ENCODE assay signal across 8 cellular contexts in the genomic region with DNA sequence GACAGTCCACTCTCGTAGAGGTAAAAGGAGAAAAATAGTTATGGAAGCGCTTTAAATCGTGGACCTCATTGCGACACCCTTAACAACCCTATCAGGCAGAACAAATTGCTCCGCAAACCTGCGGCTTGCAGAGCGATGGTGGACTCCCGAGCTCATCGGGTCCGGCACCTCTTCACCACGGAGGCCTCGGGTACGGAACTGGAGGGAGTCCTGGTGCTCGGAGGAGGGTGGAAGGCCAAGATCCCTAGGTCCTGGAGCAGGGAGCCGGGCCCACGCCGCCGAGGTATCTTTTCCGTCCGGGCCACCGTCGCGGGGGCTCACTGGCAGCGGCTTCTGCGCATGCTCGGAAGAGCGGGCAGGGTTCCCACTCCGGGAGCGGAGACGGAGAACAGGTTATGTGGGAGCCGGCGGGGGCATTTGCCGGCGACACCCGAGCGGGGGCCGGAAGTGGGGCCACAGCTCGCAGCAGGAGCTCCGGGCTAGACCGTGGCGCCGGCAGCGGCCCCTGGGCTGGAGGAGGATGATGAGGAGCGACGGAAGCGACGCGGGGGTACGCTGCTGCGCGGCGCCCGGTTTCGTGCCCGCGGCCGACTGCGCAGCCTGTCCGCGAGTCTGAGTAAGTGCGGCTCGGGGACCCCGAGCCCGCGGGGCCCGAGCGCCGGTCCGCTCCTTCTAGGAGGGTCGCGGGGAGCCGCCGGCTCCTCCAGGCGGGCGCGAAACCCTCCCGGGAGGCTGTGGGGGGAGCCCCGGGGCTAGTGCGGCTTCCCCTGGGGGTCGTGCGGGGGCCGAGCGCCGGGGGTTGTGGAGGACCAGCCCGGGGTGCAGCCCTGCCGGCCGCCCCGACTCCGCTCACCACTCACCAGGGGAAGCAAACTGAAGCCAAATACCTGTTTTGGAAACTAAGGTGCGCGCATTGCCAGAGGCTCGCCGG. TPM values are rescaled to one million over a fixed set of nuclear protein-coding genes. Genes with fewer than 3 reads are reported as not detected.
A peak's percentile ranks its signal among the peaks of the same experiment; 100 is the strongest.
DNase-seq lines count a peak whose midpoint lies in the region; ATAC-seq and TF ChIP-seq lines count a peak whose summit lies in the region.

A gene (plus strand): TSS at position 349 of the 931 bp plus-strand sequence. CDS start 10,827 bp downstream, outside the sequence.

- no peaks in the 10 kb centered on the region for H3K9me3 Mint-ChIP-seq in activated naive CD4-positive, alpha-beta T cell treated with anti-CD3 and anti-CD28 coated beads, Interleukin-2, amount 50 U/mL, for 72 hours
- H3K9me3 Mint-ChIP-seq in glutamatergic neuron (ENCODE audit: unreplicated experiment): peaks cover 12% of the 10 kb centered on the region

- H3K27me3 Mint-ChIP-seq in glutamatergic neuron (ENCODE audit: unreplicated experiment): peaks cover 5% of the 10 kb centered on the region

- peak within 1 kb of the TSS; percentile 98 for H3K9ac ChIP-seq in SK-N-SH

- peak; percentile 94 for DNase-seq in GM10248 (ENCODE audit: extremely low spot score)
- DNase-seq in NB4 (ENCODE audit: low read depth): peak; percentile 96
- DNase-seq in SK-N-SH: peak; percentile 97
- peak; percentile 87 to 89 for DNase-seq in activated naive CD4-positive, alpha-beta T cell treated with anti-CD3 and anti-CD28 coated beads, Interleukin-2, amount 50 U/mL, for 72 hours (ENCODE audit: low spot score in 2 of 2)
- DNase-seq in glutamatergic neuron: peak; percentile 95
- DNase-seq in osteoblast (ENCODE audit: insufficient read length, low spot score, missing footprints): peak; percentile 98
- DNase-seq in testis: peak; percentile 92

- peak within 1 kb of the TSS; percentile 85 for H3K4me2 ChIP-seq in SK-N-SH
- H3K4me2 ChIP-seq in osteoblast (ENCODE audit: insufficient read depth, low read length): peak within 1 kb of the TSS; percentile 88

- peaks cover 10% of the 10 kb centered on the region for H3F3A ChIP-seq in SK-N-SH (replicated peaks; ENCODE audit: insufficient read depth)

- peaks cover 64% of the 10 kb centered on the region for H3K79me2 ChIP-seq in SK-N-SH (ENCODE audit: insufficient read depth)
- H3K79me2 ChIP-seq in osteoblast (ENCODE audit: insufficient read depth, low read length): peaks cover 66% of the 10 kb centered on the region

- CTCF ChIA-PET in GM10248 (lab: Yijun Ruan, JAX): interaction anchor here (1.0 to 1.2 kb wide), 3 partner anchors 8 to 52 kb away, joined by 3 to 4 read pairs (median 3); no protein-coding TSS in a partner anchor
- CTCF ChIA-PET in SK-N-SH (lab: Yijun Ruan, JAX): no interaction called here

- H2AFZ ChIP-seq in SK-N-SH (ENCODE audit: low read depth): peak within 1 kb of the TSS; percentile 93
- H2AFZ ChIP-seq in osteoblast (ENCODE audit: low read length): peak within 1 kb of the TSS; percentile 99

- H3K4me1 Mint-ChIP-seq in glutamatergic neuron (ENCODE audit: low read depth, unreplicated experiment): peaks cover 30% of the 10 kb centered on the region

- H3K4me3 Mint-ChIP-seq in glutamatergic neuron (ENCODE audit: unreplicated experiment): peak within 1 kb of the TSS; percentile 90

- H3K9me2 ChIP-seq in SK-N-SH: no peaks in the 10 kb centered on the region

- H3K9me3 ChIP-seq in SK-N-SH: no peaks in the 10 kb centered on the region
- no peaks in the 10 kb centered on the region for H3K9me3 ChIP-seq in osteoblast (ENCODE audit: low read depth, low read length)
- H3K9me3 ChIP-seq in testis: no peaks in the 10 kb centered on the region

- TF ChIP-seq POLR2A in NB4 (IDR thresholded peaks at IDR 0.05; ENCODE audit: extremely low read depth, insufficient read length) (peak; percentile 76), testis (IDR thresholded peaks at IDR 0.05) (no peak)

- H3K27me3 ChIP-seq in SK-N-SH (ENCODE audit: insufficient read depth): no peaks in the 10 kb centered on the region
- no peaks in the 10 kb centered on the region for H3K27me3 ChIP-seq in osteoblast (ENCODE audit: insufficient read depth, low read length)
- H3K27me3 ChIP-seq in testis: no peaks in the 10 kb centered on the region

- peak; percentile 76 for ATAC-seq in HG02571 (IDR thresholded peaks at IDR 0.05; ENCODE audit: unreplicated experiment)
- peak; percentile 72 to 90 for ATAC-seq in activated naive CD4-positive, alpha-beta T cell treated with anti-CD3 and anti-CD28 coated beads, Interleukin-2, amount 50 U/mL, for 72 hours

- H3K4me1 ChIP-seq in SK-N-SH (ENCODE audit: control insufficient read depth in 1 of 2, insufficient read depth in 2 of 2, low read depth in 1 of 2, low read length in 1 of 2): peaks cover 19 to 29% of the 10 kb centered on the region in 2 experiments; a peak in 3 of 4 replicates
- H3K4me1 ChIP-seq in osteoblast (ENCODE audit: insufficient read depth, low read length): peaks cover 27% of the 10 kb centered on the region
- H3K4me1 ChIP-seq in testis: peaks cover 21% of the 10 kb centered on the region

- under 1% methylated on average over 24 of the region's 93 CpGs for WGBS in SK-N-SH (ENCODE audit: low lambda C conversion rate)
- 0 to 1% methylated on average over 17 to 63 of the region's 93 CpGs for WGBS in testis, 2 donors

- H3K4me3 ChIP-seq in NB4 (ENCODE audit: low read depth, low read length) (peak within 1 kb of the TSS; percentile 91), SK-N-SH (ENCODE audit: low read depth in 2 of 2, low read length in 1 of 2) (peak within 1 kb of the TSS; percentile 92), osteoblast (ENCODE audit: insufficient read depth, low read length) (peak within 1 kb of the TSS; percentile 94), testis (peak within 1 kb of the TSS; percentile 89 to 100)

- intact Hi-C loops in testis (cut with DNase I; ENCODE audit: low total_unique reads): no loop called here

- peak within 1 kb of the TSS; percentile 70 to 96 for H3K27ac ChIP-seq in SK-N-SH (ENCODE audit: low read depth in 2 of 2, low read length in 1 of 2)
- H3K27ac ChIP-seq in osteoblast (ENCODE audit: low read depth, low read length): peak within 1 kb of the TSS; percentile 96
- peak within 1 kb of the TSS; percentile 85 to 87 for H3K27ac ChIP-seq in testis

- no peak for TF ChIP-seq CTCF in GM10248 (IDR thresholded peaks at IDR 0.05; ENCODE audit: control extremely low read depth, extremely low read depth, low read depth, missing control alignments)
- no peak for TF ChIP-seq CTCF in NB4 (IDR thresholded peaks at IDR 0.05; ENCODE audit: low read depth, low read length)
- TF ChIP-seq CTCF in SK-N-SH (IDR thresholded peaks at IDR 0.05): no peak
- TF ChIP-seq CTCF in glutamatergic neuron (IDR thresholded peaks at IDR 0.05; ENCODE audit: partially characterized antibody, unreplicated experiment): no peak
- TF ChIP-seq CTCF in osteoblast (IDR thresholded peaks at IDR 0.05; ENCODE audit: extremely low read depth, low read depth, low read length): no peak
- no peak for TF ChIP-seq CTCF in testis (IDR thresholded peaks at IDR 0.05)

- TF ChIP-seq EP300 in SK-N-SH (IDR thresholded peaks at IDR 0.05; ENCODE audit: borderline replicate concordance in 1 of 2, low read depth in 1 of 2, low read length in 1 of 2): peak in 1 of 2 experiments; percentile 47; a peak in 1 of 4 replicates

- H3K36me3 ChIP-seq in SK-N-SH (replicated peaks in 1 of 2; ENCODE audit: control insufficient read depth in 1 of 2, insufficient read depth in 2 of 2, low read length in 1 of 2) (peaks cover 0 to 2% of the 10 kb centered on the region in 2 experiments), osteoblast (ENCODE audit: insufficient read depth, low read length) (no peaks in the 10 kb centered on the region), testis (ENCODE audit: low read depth, missing control alignments) (no peaks in the 10 kb centered on the region)

- POLR2A ChIA-PET in GM10248 (lab: Yijun Ruan, JAX): no interaction called here
- POLR2A ChIA-PET in SK-N-SH (lab: Yijun Ruan, JAX): no interaction called here

- no peak for TF ChIP-seq RAD21 in SK-N-SH (IDR thresholded peaks at IDR 0.05; ENCODE audit: low read length)

- peak within 1 kb of the TSS; percentile 98 for H3K27ac Mint-ChIP-seq in activated naive CD4-positive, alpha-beta T cell treated with anti-CD3 and anti-CD28 coated beads, Interleukin-2, amount 50 U/mL, for 72 hours
- peak within 1 kb of the TSS; percentile 94 for H3K27ac Mint-ChIP-seq in glutamatergic neuron (ENCODE audit: unreplicated experiment)

- H3K36me3 Mint-ChIP-seq in activated naive CD4-positive, alpha-beta T cell treated with anti-CD3 and anti-CD28 coated beads, Interleukin-2, amount 50 U/mL, for 72 hours: peaks cover 9 to 10% of the 10 kb centered on the region in 2 donors
- no peaks in the 10 kb centered on the region for H3K36me3 Mint-ChIP-seq in glutamatergic neuron (ENCODE audit: unreplicated experiment)

- H4K20me1 ChIP-seq in SK-N-SH (ENCODE audit: insufficient read depth): peaks cover 16% of the 10 kb centered on the region
- H4K20me1 ChIP-seq in osteoblast (ENCODE audit: insufficient read depth, low read length): no peaks in the 10 kb centered on the region

RNA-seq across cellular contexts. Expression of the gene that starts here (rescaled TPM):
- polyA plus RNA-seq in SK-N-SH (2012; rRNA removed) (2.9 and 4.0 TPM in 2 replicates), testis (ENCODE audit: insufficient read depth, low read depth, low replicate concordance) (7.3 TPM)
- polyA plus RNA-seq in SK-N-SH (2012; cell fraction: cytosol; rRNA removed): 5.5 and 6.6 TPM in 2 replicates
- polyA plus RNA-seq in SK-N-SH (2012; cell fraction: nucleus; rRNA removed): 1.1 and 2.2 TPM in 2 replicates
- total RNA-seq in activated naive CD4-positive, alpha-beta T cell treated with anti-CD3 and anti-CD28 coated beads, Interleukin-2, amount 50 U/mL, for 72 hours: 1 to 10 TPM; 3.4 to 4.1 TPM
- total RNA-seq in glutamatergic neuron (ENCODE audit: unreplicated experiment) (8.7 TPM), osteoblast (8.5 and 8.7 TPM in 2 replicates), testis (1 to 10 TPM; 6.5 to 7.4 TPM)

Comparison
In these comparisons a context has a peak if more than half of its experiments do, and no peak if none do; other contexts are left out.
1. Peak in every context shown above with its lines: DNase-seq, ATAC-seq, H3K4me3 ChIP-seq and H3K27ac ChIP-seq.